ENCODE assay signal across 12 cellular contexts in genomic region chr3:9404680-9405079, GRCh38. TPM values are rescaled to one million over a fixed set of nuclear protein-coding genes. Genes with fewer than 3 reads are reported as not detected.
A peak's percentile ranks its signal among the peaks of the same experiment; 100 is the strongest.
DNase-seq lines count a peak whose midpoint lies in the region; ATAC-seq, FAIRE-seq and TF ChIP-seq lines count a peak whose summit lies in the region.
"Had no signal": no experiment of that assay in that cellular context is flagged by ENCODE, and none has a peak within 500 bp of the region (broad histone marks: within the 10 kb centered on the region; RNA-seq: fewer than 3 reads in every experiment).

No MANE protein-coding gene starts in this region.

- peaks cover 99% of the 10 kb centered on the region for H3K79me2 ChIP-seq in HepG2 (ENCODE audit: insufficient read depth, low read length)
- peaks cover 100% of the 10 kb centered on the region for H3K79me2 ChIP-seq in PC-3 (ENCODE audit: low read length)

- TF ChIP-seq POLR2A in HepG2 (IDR thresholded peaks at IDR 0.05; ENCODE audit: insufficient read depth in 1 of 2, low read depth in 2 of 2, low read length in 2 of 2) (no peak), right lobe of liver (IDR thresholded peaks at IDR 0.05) (no peak), gastroesophageal sphincter (IDR thresholded peaks at IDR 0.05) (no peak), tibial nerve (IDR thresholded peaks at IDR 0.05) (no peak)

- WGBS in HepG2 (ENCODE audit: low lambda C conversion rate) = 57% methylated on average over 1 of the region's 1 CpG
- WGBS in right lobe of liver (ENCODE audit: insufficient coverage, low coverage, low lambda C conversion rate, missing lambda C conversion rate) = 8% methylated on average over 1 of the region's 1 CpG
- WGBS in gastroesophageal sphincter (ENCODE audit: low coverage in 1 of 2), 2 donors = 0 to 18% methylated on average over 1 of the region's 1 CpG
- 14 to 24% methylated on average over 1 of the region's 1 CpG for WGBS in tibial nerve, 2 donors

- no peaks in the 10 kb centered on the region for H3K9me3 ChIP-seq in HepG2 (ENCODE audit: low read length)
- H3K9me3 ChIP-seq in right lobe of liver = no peaks in the 10 kb centered on the region
- no peaks in the 10 kb centered on the region for H3K9me3 ChIP-seq in PC-3 (ENCODE audit: low read length)
- no peaks in the 10 kb centered on the region for H3K9me3 ChIP-seq in gastroesophageal sphincter
- no peaks in the 10 kb centered on the region for H3K9me3 ChIP-seq in tibial nerve
- H3K9me3 ChIP-seq: body of pancreas had no signal

- no peaks in the 10 kb centered on the region for H3K9me2 ChIP-seq in PC-3 (replicated peaks; ENCODE audit: low read length)

- DNase-seq in HepG2 (ENCODE audit: low spot score) (no peak), right lobe of liver (no peak), PC-3 (no peak), tibial nerve (ENCODE audit: low spot score in 2 of 2) (no peak), GM20000 (ENCODE audit: low spot score) (no peak), frontal cortex (ENCODE audit: low spot score in 2 of 2) (no peak)
- DNase-seq: body of pancreas; DMS79 treated with DMSO at 0.1 percent for 48 hours; Kasumi-1; stimulated activated CD8-positive, alpha-beta memory T cell treated with anti-CD3 and anti-CD28 coated beads, Interleukin-4, amount 100 ng/mL, for 48 hours had no signal

- no peak for TF ChIP-seq EP300 in HepG2 (IDR thresholded peaks at IDR 0.05; ENCODE audit: low read depth in 2 of 2, low read length in 2 of 2)
- TF ChIP-seq EP300 in HepG2 (CRISPR knock-in tag; IDR thresholded peaks at IDR 0.05; ENCODE audit: borderline replicate concordance) = no peak
- TF ChIP-seq EP300 in gastroesophageal sphincter (IDR thresholded peaks at IDR 0.05) = no peak
- no peak for TF ChIP-seq EP300 in tibial nerve (IDR thresholded peaks at IDR 0.05)

- H3F3A ChIP-seq in PC-3 (ENCODE audit: low read length, unreplicated experiment) = no peaks in the 10 kb centered on the region

- in situ Hi-C loops in HepG2 (cut with HindIII; ENCODE audit: extremely low pct_ligation_motif_present, low pct_unique_long_range_greater_than_20kb) = no loop called here

- H3K27ac ChIP-seq in HepG2 (ENCODE audit: extremely low read length, insufficient read depth, low read length) = no peak overlapping the region
- H3K27ac ChIP-seq in right lobe of liver = no peak overlapping the region
- no peak overlapping the region for H3K27ac ChIP-seq in PC-3 (ENCODE audit: low read length)
- H3K27ac ChIP-seq in gastroesophageal sphincter = peak overlapping the region in 3 of 4 donors; percentile 21 to 27 (median 25)
- peak overlapping the region in 3 of 4 donors; percentile 8 to 57 (median 27) for H3K27ac ChIP-seq in tibial nerve

- BruUV-seq in HepG2 (replicated peaks; lab: Mats Ljungman, UMichigan) (no TSS peak), PC-3 (replicated peaks; lab: Mats Ljungman, UMichigan) (no TSS peak)

- H4K20me1 ChIP-seq in HepG2 (ENCODE audit: insufficient read depth, low read length) (peaks cover 98% of the 10 kb centered on the region), PC-3 (ENCODE audit: low read length) (peaks cover 93% of the 10 kb centered on the region)

- FAIRE-seq in HepG2 (lab: Jason Lieb, UNC) (no peak), frontal cortex (lab: Jason Lieb, UNC) (no peak)

- TF ChIP-seq CTCF in HepG2 (CRISPR knock-in tag; IDR thresholded peaks at IDR 0.05) (no peak), right lobe of liver (IDR thresholded peaks at IDR 0.05) (no peak), PC-3 (conservative IDR thresholded peaks at IDR 0.05; ENCODE audit: low read depth, low read length) (peak; percentile 30; the same call in 1 of the 2 replicates), gastroesophageal sphincter (IDR thresholded peaks at IDR 0.05) (peak in 1 of 4 experiments; percentile 4), tibial nerve (IDR thresholded peaks at IDR 0.05) (no peak), GM20000 (IDR thresholded peaks at IDR 0.05; ENCODE audit: extremely low read depth, missing control alignments) (no peak)

- CTCF ChIA-PET in HepG2 (lab: Yijun Ruan, JAX; ENCODE audit: low intra/inter-chr PET ratio, low total read pairs) (no interaction called here), PC-3 (lab: Charles Lee) (interaction anchor here (0.6 kb wide), 1 partner anchor 17 kb away, joined by 3 read pairs; no protein-coding TSS in a partner anchor)

- H3K27me3 ChIP-seq in HepG2 (ENCODE audit: control insufficient read depth in 1 of 2, insufficient read depth in 2 of 2, low read length in 2 of 2) = no peaks in the 10 kb centered on the region
- no peaks in the 10 kb centered on the region for H3K27me3 ChIP-seq in right lobe of liver
- no peaks in the 10 kb centered on the region for H3K27me3 ChIP-seq in PC-3 (ENCODE audit: low read length)
- H3K27me3 ChIP-seq in gastroesophageal sphincter = no peaks in the 10 kb centered on the region
- H3K27me3 ChIP-seq in tibial nerve = no peaks in the 10 kb centered on the region
- H3K27me3 ChIP-seq: body of pancreas had no signal

- no peak overlapping the region for H3K9ac ChIP-seq in HepG2 (ENCODE audit: insufficient read depth, low read depth, low read length)
- no peak overlapping the region for H3K9ac ChIP-seq in PC-3 (ENCODE audit: low read length)

- H2AFZ ChIP-seq in HepG2 (ENCODE audit: low read length) = no peak overlapping the region
- H2AFZ ChIP-seq in PC-3 (ENCODE audit: low read length) = no peak overlapping the region

- ATAC-seq in HepG2 (peak; percentile 48), right lobe of liver (no peak), PC-3 (no peak), gastroesophageal sphincter (no peak), HG03460 (IDR thresholded peaks at IDR 0.05; ENCODE audit: unreplicated experiment) (no peak)
- ATAC-seq: body of pancreas had no signal

- POLR2A ChIA-PET in HepG2 (lab: Yijun Ruan, JAX) (interaction anchor here (1.2 to 1.7 kb wide), 3 partner anchors 8 to 42 kb away, joined by 4 to 8 read pairs (median 6); partner anchors contain the start of genes SETD5 and THUMPD3), PC-3 (lab: Charles Lee; ENCODE audit: unreplicated experiment) (no interaction called here)

- H3K4me1 ChIP-seq in HepG2 (ENCODE audit: insufficient read depth, low read length) = peaks cover 98% of the 10 kb centered on the region
- H3K4me1 ChIP-seq in right lobe of liver = peaks cover 2 to 88% (median 28%) of the 10 kb centered on the region in 4 donors
- H3K4me1 ChIP-seq in PC-3 (ENCODE audit: insufficient read depth, low read length) = peaks cover 48% of the 10 kb centered on the region
- H3K4me1 ChIP-seq in gastroesophageal sphincter = peaks cover 42 to 100% (median 54%) of the 10 kb centered on the region in 3 donors
- H3K4me1 ChIP-seq in tibial nerve = peaks cover 4 to 96% (median 66%) of the 10 kb centered on the region in 4 donors

- H3K4me3 ChIP-seq in HepG2 (replicated peaks in 1 of 3; ENCODE audit: insufficient read depth in 1 of 3, low read depth in 2 of 3, low read length in 3 of 3) (no peak overlapping the region), right lobe of liver (no peak overlapping the region), PC-3 (ENCODE audit: low read length) (no peak overlapping the region), gastroesophageal sphincter (no peak overlapping the region), tibial nerve (no peak overlapping the region)
- H3K4me3 ChIP-seq: body of pancreas had no signal

- H3K36me3 ChIP-seq in HepG2 (replicated peaks in 1 of 2; ENCODE audit: control insufficient read depth in 1 of 2, insufficient read depth in 2 of 2, low read length in 2 of 2) = peaks cover 0 to 6% of the 10 kb centered on the region in 2 experiments; a peak in 1 of 5 replicates
- H3K36me3 ChIP-seq in right lobe of liver = no peaks in the 10 kb centered on the region
- H3K36me3 ChIP-seq in PC-3 (ENCODE audit: low read depth, low read length) = peaks cover 13% of the 10 kb centered on the region; the same call in 1 of the 2 replicates
- H3K36me3 ChIP-seq in gastroesophageal sphincter = no peaks in the 10 kb centered on the region
- H3K36me3 ChIP-seq in tibial nerve = no peaks in the 10 kb centered on the region

- intact Hi-C loops in HepG2 (cut with micrococcal nuclease; ENCODE audit: unreplicated experiment) = no loop called here
- intact Hi-C loops in right lobe of liver (cut with DNase I) = no loop called here
- intact Hi-C loops in PC-3 (cut with micrococcal nuclease) = no loop called here

- H3K4me2 ChIP-seq in HepG2 (ENCODE audit: low read depth, low read length) = peak overlapping the region; percentile 30; the same call in 1 of the 2 replicates
- peak overlapping the region; percentile 7; the same call in 1 of the 2 replicates for H3K4me2 ChIP-seq in PC-3 (ENCODE audit: low read length)

- TF ChIP-seq RAD21 in HepG2 (CRISPR knock-in tag; IDR thresholded peaks at IDR 0.05) = no peak

RNA-seq across cellular contexts. Expression of gene SETD5, which starts 7.3 kb away (rescaled TPM):
- total RNA-seq in HepG2 (2016; rRNA removed; fragmentation: Illumina TruSeq; extraction: Trizol) = 40.6 and 46.8 TPM in 2 replicates
- total RNA-seq in HepG2 (2016; cell fraction: cytosol; rRNA removed; fragmentation: Illumina TruSeq; extraction: Trizol; ENCODE audit: low read depth) = 26.3 and 27.9 TPM in 2 replicates
- total RNA-seq in HepG2 (2016; cell fraction: insoluble cytoplasmic fraction; rRNA removed; fragmentation: Illumina TruSeq; extraction: Trizol) = 35.8 and 43.9 TPM in 2 replicates
- total RNA-seq in HepG2 (2016; cell fraction: membrane; rRNA removed; fragmentation: Illumina TruSeq; extraction: Trizol) = 26.2 and 27.3 TPM in 2 replicates
- 98.3 and 114 TPM in 2 replicates for total RNA-seq in HepG2 (2016; cell fraction: nucleus; rRNA removed; fragmentation: Illumina TruSeq; extraction: Trizol)
- 79.8 and 95.8 TPM in 2 replicates for polyA plus RNA-seq in HepG2 (2011; rRNA removed)
- 26.9 and 32.4 TPM in 2 replicates for polyA plus RNA-seq in HepG2 (2011; cell fraction: cytosol; rRNA removed)
- polyA plus RNA-seq in HepG2 (2011; cell fraction: nucleus; rRNA removed) = 146 and 182 TPM in 2 replicates
- polyA plus RNA-seq in HepG2 (2012) = 71.2 and 71.4 TPM in 2 replicates
- 1.9 and 2.5 TPM in 2 replicates for polyA plus RNA-seq in HepG2 (2016; cell fraction: cytosol; fragmentation: Illumina TruSeq; extraction: Trizol; ENCODE audit: low read depth)
- 30.4 and 34.5 TPM in 2 replicates for polyA plus RNA-seq in HepG2 (2016; cell fraction: insoluble cytoplasmic fraction; fragmentation: Illumina TruSeq; extraction: Trizol; ENCODE audit: low read depth)
- 7.4 and 7.5 TPM in 2 replicates for polyA plus RNA-seq in HepG2 (2016; cell fraction: membrane; fragmentation: Illumina TruSeq; extraction: Trizol; ENCODE audit: low read depth)
- 137 and 159 TPM in 2 replicates for polyA plus RNA-seq in HepG2 (2016; cell fraction: nucleus; fragmentation: Illumina TruSeq; extraction: Trizol; ENCODE audit: insufficient read depth, low read depth)
- 83.8 and 106 TPM in 2 replicates for polyA minus RNA-seq in HepG2 (2011; rRNA and poly(A)+ RNA removed; ENCODE audit: low replicate concordance)
- 48.4 and 58.5 TPM in 2 replicates for polyA minus RNA-seq in HepG2 (2011; cell fraction: cytosol; rRNA and poly(A)+ RNA removed)
- 243 and 288 TPM in 2 replicates for polyA minus RNA-seq in HepG2 (2011; cell fraction: nucleus; rRNA and poly(A)+ RNA removed)
- 10 to 100 TPM; 38.7 to 71.4 (median 52.3) TPM for total RNA-seq in right lobe of liver
- total RNA-seq in PC-3 (2014; rRNA removed) = 64.9 and 74.9 TPM in 2 replicates
- 10 to 100 TPM; 51.5 to 95.3 (median 76.8) TPM for total RNA-seq in gastroesophageal sphincter
- total RNA-seq in tibial nerve = 100 to 1,000 TPM in 3 of 4 donors, 10 to 100 TPM in 1; 96.9 to 130 (median 115) TPM
- total RNA-seq in frontal cortex = 28.5 TPM

RNA-seq across cellular contexts. Expression of gene THUMPD3, which starts 41.8 kb away (rescaled TPM):
- total RNA-seq in HepG2 (2016; rRNA removed; fragmentation: Illumina TruSeq; extraction: Trizol) (44.1 and 62.4 TPM in 2 replicates), right lobe of liver (10 to 100 TPM; 19.0 to 23.4 (median 21.2) TPM), PC-3 (2014; rRNA removed) (45.3 and 65.5 TPM in 2 replicates), gastroesophageal sphincter (10 to 100 TPM; 18.8 to 32.1 (median 25.8) TPM), tibial nerve (10 to 100 TPM; 21.6 to 42.6 (median 30.5) TPM), frontal cortex (79.1 TPM)
- 10.2 and 11.1 TPM in 2 replicates for total RNA-seq in HepG2 (2016; cell fraction: cytosol; rRNA removed; fragmentation: Illumina TruSeq; extraction: Trizol; ENCODE audit: low read depth)
- 47.7 and 61.2 TPM in 2 replicates for total RNA-seq in HepG2 (2016; cell fraction: insoluble cytoplasmic fraction; rRNA removed; fragmentation: Illumina TruSeq; extraction: Trizol)
- total RNA-seq in HepG2 (2016; cell fraction: membrane; rRNA removed; fragmentation: Illumina TruSeq; extraction: Trizol) = 24.6 and 30.2 TPM in 2 replicates
- 22.3 and 26.8 TPM in 2 replicates for total RNA-seq in HepG2 (2016; cell fraction: nucleus; rRNA removed; fragmentation: Illumina TruSeq; extraction: Trizol)
- 27.5 and 31.2 TPM in 2 replicates for polyA plus RNA-seq in HepG2 (2011; rRNA removed)
- 18.8 and 24.9 TPM in 2 replicates for polyA plus RNA-seq in HepG2 (2011; cell fraction: cytosol; rRNA removed)
- 16.7 and 17.6 TPM in 2 replicates for polyA plus RNA-seq in HepG2 (2011; cell fraction: nucleus; rRNA removed)
- 27.5 and 34.5 TPM in 2 replicates for polyA plus RNA-seq in HepG2 (2012)
- polyA plus RNA-seq in HepG2 (2016; cell fraction: cytosol; fragmentation: Illumina TruSeq; extraction: Trizol; ENCODE audit: low read depth) = 4.9 and 5.9 TPM in 2 replicates
- polyA plus RNA-seq in HepG2 (2016; cell fraction: insoluble cytoplasmic fraction; fragmentation: Illumina TruSeq; extraction: Trizol; ENCODE audit: low read depth) = 49.5 and 53.5 TPM in 2 replicates
- polyA plus RNA-seq in HepG2 (2016; cell fraction: membrane; fragmentation: Illumina TruSeq; extraction: Trizol; ENCODE audit: low read depth) = 11.9 and 13.1 TPM in 2 replicates
- 29.7 and 33.3 TPM in 2 replicates for polyA plus RNA-seq in HepG2 (2016; cell fraction: nucleus; fragmentation: Illumina TruSeq; extraction: Trizol; ENCODE audit: insufficient read depth, low read depth)
- 39.3 and 55.9 TPM in 2 replicates for polyA minus RNA-seq in HepG2 (2011; rRNA and poly(A)+ RNA removed; ENCODE audit: low replicate concordance)
- 30.0 and 31.3 TPM in 2 replicates for polyA minus RNA-seq in HepG2 (2011; cell fraction: cytosol; rRNA and poly(A)+ RNA removed)
- polyA minus RNA-seq in HepG2 (2011; cell fraction: nucleus; rRNA and poly(A)+ RNA removed) = 23.6 and 35.3 TPM in 2 replicates

Comparison
In these comparisons a context has a peak if more than half of its experiments do, and no peak if none do; other contexts are left out.
1. H3K27ac ChIP-seq: peak in gastroesophageal sphincter (3 of 4) and tibial nerve (3 of 4); none in HepG2 (single experiment), right lobe of liver (0 of 3) and PC-3 (single experiment).